In genomic region chr2:148887349-148888002, GRCh38 we compare ENCODE assay signal across 8 cellular contexts. TPM values are rescaled to one million over a fixed set of nuclear protein-coding genes. Genes with fewer than 3 reads are reported as not detected.
A peak's percentile ranks its signal among the peaks of the same experiment; 100 is the strongest.
DNase-seq lines count a peak whose midpoint lies in the region; ATAC-seq and TF ChIP-seq lines count a peak whose summit lies in the region.

No MANE protein-coding gene starts in this region.

- POLR2A ChIA-PET in naive thymus-derived CD8-positive, alpha-beta T cell (lab: Charles Lee), result interaction anchor here (0.8 kb wide), 1 partner anchor 9 kb away, joined by 3 read pairs; no protein-coding TSS in a partner anchor

- peaks cover 0 to 10% (median 4%) of the 10 kb centered on the region in 7 donors for H3K9me3 Mint-ChIP-seq in CD14-positive monocyte
- H3K9me3 Mint-ChIP-seq in naive thymus-derived CD8-positive, alpha-beta T cell, result peaks cover 0 to 7% (median 0%) of the 10 kb centered on the region in 9 donors

- H3K27ac Mint-ChIP-seq in CD14-positive monocyte, result no peak overlapping the region
- peak overlapping the region in 2 of 10 donors; percentile 15 to 35 for H3K27ac Mint-ChIP-seq in naive thymus-derived CD8-positive, alpha-beta T cell

- peaks cover 15% of the 10 kb centered on the region for H3K4me1 Mint-ChIP-seq in CD14-positive monocyte
- H3K4me1 Mint-ChIP-seq in naive thymus-derived CD8-positive, alpha-beta T cell, result peaks cover 2 to 16% (median 9%) of the 10 kb centered on the region in 4 donors

- peaks cover 47 to 52% (median 48%) of the 10 kb centered on the region in 3 donors for H3K27me3 Mint-ChIP-seq in CD14-positive monocyte (ENCODE audit: low read depth in 3 of 3)
- peaks cover 18 to 44% (median 30%) of the 10 kb centered on the region in 5 donors for H3K27me3 Mint-ChIP-seq in naive thymus-derived CD8-positive, alpha-beta T cell

- H3K36me3 Mint-ChIP-seq in CD14-positive monocyte, result peaks cover 0 to 1% of the 10 kb centered on the region in 2 donors
- peaks cover 2 to 13% (median 4%) of the 10 kb centered on the region in 3 donors for H3K36me3 Mint-ChIP-seq in naive thymus-derived CD8-positive, alpha-beta T cell

- peak; percentile 50 to 55 for ATAC-seq in naive thymus-derived CD8-positive, alpha-beta T cell
- ATAC-seq in GM21381 (IDR thresholded peaks at IDR 0.05; ENCODE audit: unreplicated experiment) (no peak), HG03521 (IDR thresholded peaks at IDR 0.05; ENCODE audit: unreplicated experiment) (no peak), HG03439 (IDR thresholded peaks at IDR 0.05; ENCODE audit: unreplicated experiment) (no peak)

- intact Hi-C loops in CD14-positive monocyte (cut with micrococcal nuclease), result no loop called here

- TF ChIP-seq CTCF in CD14-positive monocyte (IDR thresholded peaks at IDR 0.05), result no peak

- H3K4me3 Mint-ChIP-seq in CD14-positive monocyte, result peak overlapping the region; percentile 65 to 89
- peak overlapping the region; percentile 67 to 86 (median 78) for H3K4me3 Mint-ChIP-seq in naive thymus-derived CD8-positive, alpha-beta T cell

- DNase-seq in CD14-positive monocyte (ENCODE audit: low spot score) (no peak), NCI-H1105 treated with DMSO at 0.1 percent for 48 hours (lab: John Stamatoyannopoulos, UW) (peak; percentile 69), cerebellar cortex (ENCODE audit: low spot score) (peak; percentile 79), ecto neural progenitor cell (ENCODE audit: low spot score) (no peak)
- peak in 2 of 10 donors; percentile 4 to 8 for DNase-seq in naive thymus-derived CD8-positive, alpha-beta T cell

RNA-seq across cellular contexts. Expression of gene KIF5C, which starts 12.4 kb away (rescaled TPM):
- polyA plus RNA-seq in CD14-positive monocyte, result not detected
- total RNA-seq in naive thymus-derived CD8-positive, alpha-beta T cell, result 1 to 10 TPM; 8.0 to 9.4 TPM
- 1 to 10 TPM in 2 of 3 donors, under 1 TPM in 1; 0.46 to 1.4 (median 1.0) TPM for polyA plus RNA-seq in naive thymus-derived CD8-positive, alpha-beta T cell

Comparison
In these comparisons a context has a peak if more than half of its experiments do, and no peak if none do; other contexts are left out.
1. DNase-seq: peak in NCI-H1105 treated with DMSO at 0.1 percent for 48 hours (single experiment) and cerebellar cortex (single experiment); none in CD14-positive monocyte (single experiment) and ecto neural progenitor cell (single experiment).
2. ATAC-seq: peak in naive thymus-derived CD8-positive, alpha-beta T cell (2 of 2); none in GM21381 (single experiment), HG03521 (single experiment) and HG03439 (single experiment).